Comparison of ENCODE assay signal across 8 cellular contexts in the genomic region with DNA sequence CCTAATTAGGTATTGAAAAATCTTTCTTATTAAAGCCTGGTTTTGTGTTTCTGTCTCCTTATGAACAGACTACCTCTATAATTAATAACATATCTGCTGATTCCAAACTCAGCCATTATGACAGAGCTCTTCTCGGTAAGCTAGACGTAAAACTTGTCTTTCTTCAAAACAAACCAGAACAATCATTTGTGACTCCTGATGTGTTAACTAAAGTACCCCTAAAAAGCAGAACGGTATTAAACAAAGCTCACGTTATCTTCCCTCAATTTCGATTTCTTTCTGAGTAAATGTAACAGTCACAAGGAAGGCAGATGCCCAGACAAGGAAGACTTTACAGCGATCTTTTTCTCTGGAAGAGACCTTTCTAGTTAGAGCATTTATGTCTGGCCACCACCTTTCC. TPM values are rescaled to one million over a fixed set of nuclear protein-coding genes. Genes with fewer than 3 reads are reported as not detected.
DNase-seq lines count a peak whose midpoint lies in the region; FAIRE-seq and TF ChIP-seq lines count a peak whose summit lies in the region.

No MANE protein-coding gene starts in this region.

- H3K4me3 Mint-ChIP-seq in neural progenitor cell = peak overlapping the region; percentile 87

- peak overlapping the region; percentile 96 for H3K4me3 ChIP-seq in HUES48 (ENCODE audit: low read depth, low read length)
- no peak overlapping the region for H3K4me3 ChIP-seq in endothelial cell of umbilical vein (replicated peaks in 1 of 3; ENCODE audit: insufficient read depth in 1 of 3, low read depth in 1 of 3, low read length in 3 of 3)
- peak overlapping the region; percentile 90 for H3K4me3 ChIP-seq in neural progenitor cell

- DNase-seq in DMS114 treated with DMSO at 0.1 percent for 48 hours (lab: John Stamatoyannopoulos, UW; ENCODE audit: unreplicated experiment) = peak; percentile 39
- peak; percentile 7 for DNase-seq in endothelial cell of umbilical vein (ENCODE audit: low read depth, low spot score)
- no peak for DNase-seq in neural progenitor cell (ENCODE audit: low spot score)
- no peak for DNase-seq in hepatic stellate cell (ENCODE audit: low spot score)
- no peak for DNase-seq in NCI-H2029 treated with DMSO at 0.1 percent for 48 hours (lab: John Stamatoyannopoulos, UW)
- no peak for DNase-seq in SW 1271 (lab: John Stamatoyannopoulos, UW)
- no peak for DNase-seq in activated CD8-positive, alpha-beta memory T cell treated with anti-CD3 and anti-CD28 coated beads for 24 hours

- intact Hi-C loops in endothelial cell of umbilical vein (cut with micrococcal nuclease) = loop anchor here (1.0 to 5.0 kb wide), 4 partner anchors 183 to 1617 kb away; a partner anchor contains a TSS

- H3K36me3 ChIP-seq in HUES48 (ENCODE audit: control insufficient read depth, insufficient read depth, low read length) (peaks cover 7% of the 10 kb centered on the region), endothelial cell of umbilical vein (ENCODE audit: control insufficient read depth in 2 of 2, extremely low read depth in 1 of 2, insufficient read depth in 2 of 2, low read length in 2 of 2) (no peaks in the 10 kb centered on the region), neural progenitor cell (no peaks in the 10 kb centered on the region)

- H3K4me1 Mint-ChIP-seq in neural progenitor cell = peaks cover 30% of the 10 kb centered on the region

- H3K27me3 ChIP-seq in HUES48 (ENCODE audit: control insufficient read depth, insufficient read depth, low read length) (peaks cover 6% of the 10 kb centered on the region; the same call in 1 of the 2 replicates), endothelial cell of umbilical vein (ENCODE audit: control insufficient read depth in 2 of 2, insufficient read depth in 2 of 2, low read length in 2 of 2) (peaks cover 0 to 7% of the 10 kb centered on the region in 2 experiments), neural progenitor cell (peaks cover 3% of the 10 kb centered on the region)

- dilution Hi-C loops in endothelial cell of umbilical vein (cut with MboI; ENCODE audit: extremely low pct_ligation_motif_present, low sequenced_read_pairs) = no loop called here

- TF ChIP-seq POLR2A in endothelial cell of umbilical vein (IDR thresholded peaks at IDR 0.05; ENCODE audit: low read depth, low read length) = no peak

- H3K9me3 Mint-ChIP-seq in neural progenitor cell = no peaks in the 10 kb centered on the region

- no peaks in the 10 kb centered on the region for H3K9me1 ChIP-seq in endothelial cell of umbilical vein (replicated peaks; ENCODE audit: control insufficient read depth, extremely low read depth, insufficient read depth, low read length)

- no peak overlapping the region for H2AFZ ChIP-seq in endothelial cell of umbilical vein (ENCODE audit: low read depth, low read length)
- H2AFZ ChIP-seq in neural progenitor cell (replicated peaks) = peak overlapping the region; percentile 91

- peaks cover 14% of the 10 kb centered on the region for H3K4me1 ChIP-seq in HUES48 (ENCODE audit: control insufficient read depth, insufficient read depth, low read length)
- H3K4me1 ChIP-seq in endothelial cell of umbilical vein (ENCODE audit: control insufficient read depth, extremely low read depth, insufficient read depth, low read length) = peaks cover 3% of the 10 kb centered on the region
- H3K4me1 ChIP-seq in neural progenitor cell = peaks cover 27% of the 10 kb centered on the region

- no peak overlapping the region for H3K4me2 ChIP-seq in endothelial cell of umbilical vein (ENCODE audit: insufficient read depth, low read length)
- H3K4me2 ChIP-seq in neural progenitor cell = peak overlapping the region; percentile 99

- H3K27me3 Mint-ChIP-seq in neural progenitor cell (ENCODE audit: insufficient read depth, low read depth) = peaks cover 5% of the 10 kb centered on the region

- H3K9me3 ChIP-seq in HUES48 (ENCODE audit: control insufficient read depth, insufficient read depth, low read length) (no peaks in the 10 kb centered on the region), endothelial cell of umbilical vein (replicated peaks; ENCODE audit: control insufficient read depth, insufficient read depth, low read length) (no peaks in the 10 kb centered on the region), neural progenitor cell (ENCODE audit: low read depth) (no peaks in the 10 kb centered on the region)

- H3K27ac ChIP-seq in HUES48 (ENCODE audit: low read depth, low read length) = no peak overlapping the region
- no peak overlapping the region for H3K27ac ChIP-seq in endothelial cell of umbilical vein (ENCODE audit: insufficient read depth, low read depth, low read length)
- no peak overlapping the region for H3K27ac ChIP-seq in neural progenitor cell

- no peaks in the 10 kb centered on the region for H3K79me2 ChIP-seq in endothelial cell of umbilical vein (ENCODE audit: control insufficient read depth, insufficient read depth, low read length)
- H3K79me2 ChIP-seq in neural progenitor cell (ENCODE audit: low read depth) = peaks cover 13% of the 10 kb centered on the region

- no peaks in the 10 kb centered on the region for H3K36me3 Mint-ChIP-seq in neural progenitor cell

- POLR2A ChIA-PET in endothelial cell of umbilical vein (lab: Charles Lee) = no interaction called here

- CTCF ChIA-PET in endothelial cell of umbilical vein (lab: Charles Lee) = interaction anchor here (1.4 to 1.8 kb wide), 2 partner anchors 18 to 1616 kb away, joined by 4 to 7 read pairs; no protein-coding TSS in a partner anchor

- no peaks in the 10 kb centered on the region for H4K20me1 ChIP-seq in endothelial cell of umbilical vein (replicated peaks; ENCODE audit: control insufficient read depth, extremely low read depth, insufficient read depth, low read length)
- H4K20me1 ChIP-seq in neural progenitor cell (ENCODE audit: low read depth) = peaks cover 4% of the 10 kb centered on the region

- no peak overlapping the region for H3K27ac Mint-ChIP-seq in neural progenitor cell

- H3F3A ChIP-seq in neural progenitor cell (ENCODE audit: low read depth) = peaks cover 8% of the 10 kb centered on the region

- peak overlapping the region; percentile 6; the same call in 1 of the 2 replicates for H3K9ac ChIP-seq in HUES48 (ENCODE audit: low read depth, low read length)
- H3K9ac ChIP-seq in endothelial cell of umbilical vein (replicated peaks; ENCODE audit: extremely low read depth, insufficient read depth, low read length) = no peak overlapping the region
- H3K9ac ChIP-seq in neural progenitor cell = no peak overlapping the region

- TF ChIP-seq CTCF in endothelial cell of umbilical vein (IDR thresholded peaks at IDR 0.05; ENCODE audit: extremely low read depth in 1 of 2, insufficient read depth in 1 of 2, low read depth in 1 of 2, low read length in 2 of 2) (no peak), neural progenitor cell (IDR thresholded peaks at IDR 0.05) (no peak)

- BruUV-seq in endothelial cell of umbilical vein (replicated peaks; lab: Mats Ljungman, UMichigan) = no TSS peak

- FAIRE-seq in endothelial cell of umbilical vein (lab: Jason Lieb, UNC) = no peak

TF ChIP-seq in endothelial cell of umbilical vein, 7 proteins besides CTCF, POLR2A, EP300 and RAD21:
- TF ChIP-seq POLR2AphosphoS5 (IDR thresholded peaks at IDR 0.05; ENCODE audit: insufficient read depth, low read depth, low read length) (no peak), EZH2 (IDR thresholded peaks at IDR 0.05; ENCODE audit: borderline replicate concordance, low read depth, low read length, severe bottlenecking) (no peak), JUN (IDR thresholded peaks at IDR 0.05; ENCODE audit: borderline replicate concordance, insufficient read depth, insufficient read length, low read depth) (no peak), MYC (IDR thresholded peaks at IDR 0.05; ENCODE audit: low read depth, low read length) (no peak)
- TF ChIP-seq, protein P1, sequence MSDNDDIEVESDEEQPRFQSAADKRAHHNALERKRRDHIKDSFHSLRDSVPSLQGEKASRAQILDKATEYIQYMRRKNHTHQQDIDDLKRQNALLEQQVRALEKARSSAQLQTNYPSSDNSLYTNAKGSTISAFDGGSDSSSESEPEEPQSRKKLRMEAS (IDR thresholded peaks at IDR 0.05; ENCODE audit: insufficient read depth, insufficient read length) = no peak

RNA-seq across cellular contexts. Expression of a gene that starts 1.8 kb away (rescaled TPM):
- 0.04 TPM in 1 of 2 replicates, not detected in the other for total RNA-seq in endothelial cell of umbilical vein
- 0.06 and 0.13 TPM in 2 replicates for polyA plus RNA-seq in endothelial cell of umbilical vein
- 0.01 and 0.03 TPM in 2 replicates for polyA plus RNA-seq in endothelial cell of umbilical vein (2011; cell fraction: cytosol; rRNA removed)
- 0.01 TPM in 2 replicates for polyA plus RNA-seq in endothelial cell of umbilical vein (2011; cell fraction: nucleus; rRNA removed)
- 0.04 and 0.07 TPM in 2 replicates for polyA plus RNA-seq in endothelial cell of umbilical vein (2012)
- 0.24 and 2.2 TPM in 2 replicates for polyA minus RNA-seq in endothelial cell of umbilical vein
- not detected for polyA minus RNA-seq in endothelial cell of umbilical vein (2011; cell fraction: cytosol; rRNA and poly(A)+ RNA removed)
- 0.58 TPM in 2 replicates for polyA minus RNA-seq in endothelial cell of umbilical vein (2011; cell fraction: nucleus; rRNA and poly(A)+ RNA removed)
- total RNA-seq in neural progenitor cell (ENCODE audit: low replicate concordance) = 10.8 and 11.9 TPM in 2 replicates

Comparison
In these comparisons a context has a peak if more than half of its experiments do, and no peak if none do; other contexts are left out.
1. DNase-seq: peak in DMS114 treated with DMSO at 0.1 percent for 48 hours (single experiment) and endothelial cell of umbilical vein (single experiment); none in neural progenitor cell (single experiment), hepatic stellate cell (single experiment), NCI-H2029 treated with DMSO at 0.1 percent for 48 hours (single experiment), SW 1271 (0 of 2) and activated CD8-positive, alpha-beta memory T cell treated with anti-CD3 and anti-CD28 coated beads for 24 hours (single experiment).
2. H3K4me3 ChIP-seq: peak in HUES48 (single experiment) and neural progenitor cell (single experiment); none in endothelial cell of umbilical vein (0 of 3).
3. RNA of a gene that starts 1.8 kb away (total RNA-seq): 10.8 to 11.9 TPM in neural progenitor cell; 0.04 TPM in endothelial cell of umbilical vein; every median in the first group is over 10 times any median in the second.